11 cellular contexts compared by ENCODE assay signal in genomic region chr3:14641346-14641745, GRCh38. TPM values are rescaled to one million over a fixed set of nuclear protein-coding genes. Genes with fewer than 3 reads are reported as not detected.
"Had no signal": no experiment of that assay in that cellular context is flagged by ENCODE, and none has a peak within 500 bp of the region (broad histone marks: within the 10 kb centered on the region; RNA-seq: fewer than 3 reads in every experiment).

No MANE protein-coding gene starts in this region.

- H3K9me3 ChIP-seq: HAP-1 had no signal

- H3K27ac Mint-ChIP-seq: GM23338, HFFc6 had no signal

- H3K4me1 ChIP-seq: HAP-1 had no signal

- H2AFZ ChIP-seq: GM23248, GM23338 had no signal

- H3K27ac ChIP-seq: GM23248 had no signal

- ATAC-seq: GM23338, HCT116 had no signal

- H3K9ac ChIP-seq: GM23248 had no signal

- H3K4me3 ChIP-seq: GM23248, GM23338, HAP-1 had no signal

- H3K4me3 Mint-ChIP-seq: GM23338, H9, HFFc6 had no signal

- DNase-seq: GM23248, GOT3, H7, H9, HCEC 1CT, HFFc6 had no signal

- H3K4me1 Mint-ChIP-seq: H9 had no signal

- H3K9me3 Mint-ChIP-seq: GM23338, H9, HFFc6 had no signal

- H3K36me3 ChIP-seq: HAP-1 had no signal

- H3K4me2 ChIP-seq: GM23338 had no signal

RNA-seq across cellular contexts. Expression of gene C3orf20, which starts 33.6 kb away (rescaled TPM):
- total RNA-seq: GM23248, GM23338, H1, H4, H9, HFFc6 had no signal
- polyA plus RNA-seq: GM23248, GM23338, H1 had no signal
